ENCODE assay signal across 31 cellular contexts in the genomic region with DNA sequence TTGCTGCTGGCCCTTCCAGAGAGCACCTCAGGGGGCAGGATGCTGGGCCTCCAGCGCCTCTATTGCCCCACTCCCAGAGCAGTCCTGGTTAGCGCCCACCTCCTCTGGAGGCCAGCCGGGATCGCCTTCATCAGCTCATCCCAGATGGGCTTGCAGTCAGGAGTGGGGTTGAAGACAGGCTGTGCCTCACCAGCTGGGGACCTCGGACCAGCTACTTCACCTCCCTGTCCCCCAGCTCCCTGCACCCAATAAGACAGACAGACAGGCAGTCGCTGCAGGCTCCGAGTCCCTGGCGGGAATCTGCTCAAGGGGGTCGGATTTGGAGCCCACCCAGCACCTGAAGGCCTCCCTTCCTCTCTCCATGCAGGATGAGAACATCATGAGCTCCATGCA.
"Had no signal": no experiment of that assay in that cellular context is flagged by ENCODE, and none has a peak within 500 bp of the region (broad histone marks: within the 10 kb centered on the region; RNA-seq: fewer than 3 reads in every experiment).

No MANE protein-coding gene starts in this region.

- H3K4me1 ChIP-seq: foreskin keratinocyte, left lung, pancreas, psoas muscle had no signal

- H3K27ac ChIP-seq: foreskin keratinocyte, left lung, pancreas, psoas muscle had no signal

- DNase-seq: activated CD4-positive, alpha-beta T cell treated with anti-CD3 and anti-CD28 coated beads for 36 hours; activated CD4-positive, CD25-positive, alpha-beta regulatory T cell; activated CD8-positive, alpha-beta T cell treated with anti-CD3 and anti-CD28 coated beads, Interleukin-2, amount 10 ng/mL, durations not matched to agents 7 days and 5 days; activated naive CD8-positive, alpha-beta T cell treated with anti-CD3 and anti-CD28 coated beads, Interleukin-2, amount 50 U/mL, for 24 hours; activated T-cell treated with anti-CD3 and anti-CD28 coated beads, Interleukin-2, amount 50 U/mL, for 4 hours; amygdala; central memory CD4-positive, alpha-beta T cell; dermis blood vessel endothelial cell; effector CD4-positive, alpha-beta T cell; foreskin keratinocyte; heart left ventricle; hypothalamus; kidney glomerular epithelial cell; left lung; stimulated activated CD4-positive, alpha-beta T cell treated with anti-CD3 and anti-CD28 coated beads, Interleukin-1b, Interleukin-23, amount 100 ng/mL, for 48 hours; stimulated activated CD4-positive, alpha-beta T cell treated with anti-CD3 and anti-CD28 coated beads, Interleukin-4, amount 100 ng/mL, for 4 hours; stimulated activated naive B cell treated with anti-CD40 and anti-IgM and Interleukin-4, amounts not matched to agents 10 μg/mL and 1 μg/mL and 100 μg/mL, for 72 hours; T-helper 1 cell had no signal

- FAIRE-seq: pancreas, small intestine, urothelium cell line had no signal

- H3K4me1 Mint-ChIP-seq: activated CD4-positive, alpha-beta T cell treated with anti-CD3 and anti-CD28 coated beads for 36 hours; activated naive CD4-positive, alpha-beta T cell treated with anti-CD3 and anti-CD28 coated beads, Interleukin-2, amount 50 U/mL, for 24 hours; activated naive CD8-positive, alpha-beta T cell treated with anti-CD3 and anti-CD28 coated beads, Interleukin-2, amount 50 U/mL, for 24 hours; nephron had no signal

- H3K9me3 ChIP-seq: esophagus muscularis mucosa, heart left ventricle, left lung, pancreas, psoas muscle, sigmoid colon, suprapubic skin, tibial nerve had no signal

- H3K36me3 Mint-ChIP-seq: activated naive CD4-positive, alpha-beta T cell treated with anti-CD3 and anti-CD28 coated beads, Interleukin-2, amount 50 U/mL, for 24 hours had no signal

- H3K27ac Mint-ChIP-seq: activated CD4-positive, alpha-beta T cell treated with anti-CD3 and anti-CD28 coated beads for 36 hours; activated CD8-positive, alpha-beta T cell treated with anti-CD3 and anti-CD28 coated beads, Interleukin-2, amount 10 ng/mL, durations not matched to agents 7 days and 5 days; activated naive CD4-positive, alpha-beta T cell treated with anti-CD3 and anti-CD28 coated beads, Interleukin-2, amount 50 U/mL, for 24 hours; activated naive CD8-positive, alpha-beta T cell treated with anti-CD3 and anti-CD28 coated beads, Interleukin-2, amount 50 U/mL, for 24 hours; activated T-helper 2 cell treated with anti-CD3 and anti-CD28 coated beads, Interferon-gamma antibody, Interleukin-2, Interleukin-4, amounts not matched to agents 10 μg/mL and 5 μg/mL and 100 μg/mL, durations not matched to agents 14 hours and 24 hours and 36 hours; nephron; stimulated activated naive B cell treated with anti-CD40 and anti-IgM and Interleukin-4, amounts not matched to agents 10 μg/mL and 1 μg/mL and 100 μg/mL, for 72 hours; T-helper 2 cell treated with Interferon-gamma antibody and Interleukin-4, amounts not matched to agents 5 μg/mL and 100 μg/mL, for 36 hours had no signal

- H3K27me3 ChIP-seq: foreskin keratinocyte, pancreas, suprapubic skin, tibial nerve had no signal

- H3K4me3 ChIP-seq: esophagus muscularis mucosa, heart left ventricle, left lung, lung, pancreas, psoas muscle, sigmoid colon, suprapubic skin, tibial nerve had no signal

- H3K36me3 ChIP-seq: heart left ventricle, left lung, pancreas, sigmoid colon, suprapubic skin had no signal

- H3K4me3 Mint-ChIP-seq: activated CD4-positive, alpha-beta T cell treated with anti-CD3 and anti-CD28 coated beads for 36 hours; activated CD8-positive, alpha-beta T cell treated with anti-CD3 and anti-CD28 coated beads, Interleukin-2, amount 10 ng/mL, durations not matched to agents 7 days and 5 days; activated naive CD4-positive, alpha-beta T cell treated with anti-CD3 and anti-CD28 coated beads, Interleukin-2, amount 50 U/mL, for 24 hours; activated naive CD8-positive, alpha-beta T cell treated with anti-CD3 and anti-CD28 coated beads, Interleukin-2, amount 50 U/mL, for 24 hours; activated T-cell treated with anti-CD3 and anti-CD28 coated beads, Interleukin-2, amount 50 U/mL, for 4 hours; nephron; stimulated activated naive B cell treated with anti-CD40 and anti-IgM and Interleukin-4, amounts not matched to agents 10 μg/mL and 1 μg/mL and 100 μg/mL, for 72 hours; T-helper 2 cell treated with Interferon-gamma antibody and Interleukin-4, amounts not matched to agents 5 μg/mL and 100 μg/mL, for 36 hours had no signal

- H3K9me3 Mint-ChIP-seq: activated naive CD4-positive, alpha-beta T cell treated with anti-CD3 and anti-CD28 coated beads, Interleukin-2, amount 50 U/mL, for 24 hours; activated naive CD8-positive, alpha-beta T cell treated with anti-CD3 and anti-CD28 coated beads, Interleukin-2, amount 50 U/mL, for 24 hours; activated T-cell treated with anti-CD3 and anti-CD28 coated beads, Interleukin-2, amount 50 U/mL, for 4 hours; activated T-helper 2 cell treated with anti-CD3 and anti-CD28 coated beads, Interferon-gamma antibody, Interleukin-2, Interleukin-4, amounts not matched to agents 10 μg/mL and 5 μg/mL and 100 μg/mL, durations not matched to agents 14 hours and 24 hours and 36 hours; nephron; stimulated activated naive B cell treated with anti-CD40 and anti-IgM and Interleukin-4, amounts not matched to agents 10 μg/mL and 1 μg/mL and 100 μg/mL, for 72 hours; T-helper 2 cell treated with Interferon-gamma antibody and Interleukin-4, amounts not matched to agents 5 μg/mL and 100 μg/mL, for 36 hours had no signal

- ATAC-seq: activated CD4-positive, alpha-beta T cell treated with anti-CD3 and anti-CD28 coated beads for 36 hours; activated CD8-positive, alpha-beta T cell treated with anti-CD3 and anti-CD28 coated beads, Interleukin-2, amount 10 ng/mL, durations not matched to agents 7 days and 5 days; activated naive CD8-positive, alpha-beta T cell treated with anti-CD3 and anti-CD28 coated beads, Interleukin-2, amount 50 U/mL, for 24 hours; activated T-cell treated with anti-CD3 and anti-CD28 coated beads, Interleukin-2, amount 50 U/mL, for 4 hours; foreskin keratinocyte; left lung; stimulated activated naive B cell treated with anti-CD40 and anti-IgM and Interleukin-4, amounts not matched to agents 10 μg/mL and 1 μg/mL and 100 μg/mL, for 72 hours had no signal
